ENCODE assay signal across 8 cellular contexts in the genomic region with DNA sequence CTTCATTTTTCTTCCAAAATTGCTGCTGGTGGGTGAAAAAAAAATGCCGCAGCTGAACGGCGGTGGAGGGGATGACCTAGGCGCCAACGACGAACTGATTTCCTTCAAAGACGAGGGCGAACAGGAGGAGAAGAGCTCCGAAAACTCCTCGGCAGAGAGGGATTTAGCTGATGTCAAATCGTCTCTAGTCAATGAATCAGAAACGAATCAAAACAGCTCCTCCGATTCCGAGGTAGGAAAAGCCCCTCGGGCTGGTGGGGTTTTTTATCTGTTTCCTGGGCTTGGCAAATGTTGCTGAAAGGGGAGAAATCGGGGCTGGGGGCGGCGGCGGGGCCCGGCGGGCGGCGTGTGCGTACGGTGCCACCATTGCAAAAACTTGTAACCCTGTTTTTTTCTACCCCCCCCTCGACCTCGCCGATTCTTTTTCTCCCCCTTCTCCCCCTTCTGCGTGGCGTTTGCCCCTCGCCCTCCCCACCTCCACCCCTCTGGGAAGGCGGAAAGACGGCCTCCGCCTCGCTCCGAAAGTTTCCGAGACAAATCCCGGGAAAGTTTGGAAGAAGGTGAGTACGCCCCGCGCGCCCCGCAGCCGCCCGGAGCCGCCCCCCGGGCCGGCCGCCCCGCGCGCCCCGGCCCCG. TPM values are rescaled to one million over a fixed set of nuclear protein-coding genes. Genes with fewer than 3 reads are reported as not detected.
A peak's percentile ranks its signal among the peaks of the same experiment; 100 is the strongest.
DNase-seq lines count a peak whose midpoint lies in the region; ATAC-seq, FAIRE-seq and TF ChIP-seq lines count a peak whose summit lies in the region.

No MANE protein-coding gene starts in this region.

- no peak for TF ChIP-seq RAD21 in K562 (CRISPR knock-in tag; conservative IDR thresholded peaks at IDR 0.05 in 1 of 2, IDR thresholded peaks at IDR 0.05 in 1 of 2)

- intact Hi-C loops in K562 (cut with micrococcal nuclease): loop anchor here (5.0 kb wide), 1 partner anchor 111 kb away; no protein-coding TSS in a partner anchor
- intact Hi-C loops in kidney (cut with DNase I): no loop called here

- H3K9me3 ChIP-seq in K562 (replicated peaks; ENCODE audit: control insufficient read depth, insufficient read depth, low read depth, low read length): no peaks in the 10 kb centered on the region
- H3K9me3 ChIP-seq in kidney (ENCODE audit: control insufficient read depth in 1 of 2, low read length in 2 of 2): no peaks in the 10 kb centered on the region

- H3K4me1 ChIP-seq in K562 (replicated peaks in 1 of 2; ENCODE audit: control insufficient read depth in 2 of 2, insufficient read depth in 2 of 2, low read length in 2 of 2) (peaks cover 4 to 10% of the 10 kb centered on the region in 2 experiments; a peak in 4 of 5 replicates), kidney (ENCODE audit: control insufficient read depth in 1 of 2, insufficient read depth in 1 of 2, low read depth in 1 of 2, low read length in 2 of 2) (peaks cover 6 to 13% of the 10 kb centered on the region in 2 donors)

- H4K20me1 ChIP-seq in K562 (replicated peaks; ENCODE audit: control insufficient read depth, insufficient read depth, low read length): no peaks in the 10 kb centered on the region

- peak overlapping the region; percentile 39; the same call in 1 of the 2 replicates for H2AFZ ChIP-seq in K562 (ENCODE audit: low read depth, low read length)

- ATAC-seq in K562 (no peak; the same call in 2 of the 3 replicates), HG03097 (IDR thresholded peaks at IDR 0.05; ENCODE audit: low FRiP score, unreplicated experiment) (no peak)

- H3K27ac ChIP-seq in K562 (ENCODE audit: extremely low read depth, low read depth, low read length) (peak overlapping the region; percentile 55; the same call in 1 of the 3 replicates), kidney (ENCODE audit: low read depth in 2 of 2, low read length in 2 of 2) (peak overlapping the region; percentile 85 to 94)

- no TSS peak for BruUV-seq in K562 (replicated peaks; lab: Mats Ljungman, UMichigan)

- peak overlapping the region; percentile 46 for H3K4me3 ChIP-seq in K562
- peak overlapping the region; percentile 78 to 86 for H3K4me3 ChIP-seq in kidney (ENCODE audit: low read length in 2 of 2)

- H3K36me3 ChIP-seq in K562 (ENCODE audit: control insufficient read depth, insufficient read depth, low read length) (no peaks in the 10 kb centered on the region), kidney (ENCODE audit: control insufficient read depth in 1 of 2, insufficient read depth in 2 of 2, low read length in 2 of 2) (no peaks in the 10 kb centered on the region)

- no peak for TF ChIP-seq CTCF in K562 (IDR thresholded peaks at IDR 0.05 in 2 of 3, conservative IDR thresholded peaks at IDR 0.05 in 1 of 3; ENCODE audit: insufficient read depth in 2 of 3, low read depth in 1 of 3, low read length in 3 of 3)
- no peak for TF ChIP-seq CTCF in kidney (IDR thresholded peaks at IDR 0.05; ENCODE audit: borderline replicate concordance, extremely low read depth, insufficient read depth)

- WGBS in K562 (ENCODE audit: insufficient coverage, low coverage, missing lambda C conversion rate): 0% methylated on average over 11 of the region's 54 CpGs

- FAIRE-seq in K562 (lab: Jason Lieb, UNC) (peak; percentile 64), kidney (lab: Jason Lieb, UNC) (no peak)

- CTCF ChIA-PET in K562 (lab: Yijun Ruan, JAX; ENCODE audit: low intra/inter-chr PET ratio): no interaction called here

- H3K79me2 ChIP-seq in K562 (ENCODE audit: control insufficient read depth, insufficient read depth, low read length): peaks cover 4% of the 10 kb centered on the region; the same call in 2 of the 3 replicates

- in situ Hi-C loops in K562 (cut with MboI): no loop called here

- no peaks in the 10 kb centered on the region for H3K9me1 ChIP-seq in K562 (ENCODE audit: control insufficient read depth, insufficient read depth, low read length)

- H3K9ac ChIP-seq in K562 (ENCODE audit: insufficient read depth in 1 of 2, low read depth in 2 of 2, low read length in 2 of 2): peak overlapping the region; percentile 41 to 90
- H3K9ac ChIP-seq in kidney (ENCODE audit: low read length in 2 of 2): peak overlapping the region; percentile 83 to 89

- TF ChIP-seq POLR2A in K562 (conservative IDR thresholded peaks at IDR 0.05): no peak

- H3K4me2 ChIP-seq in K562 (ENCODE audit: insufficient read depth, low read length): peak overlapping the region; percentile 71; the same call in 1 of the 2 replicates

- POLR2A ChIA-PET in K562 (lab: Yijun Ruan, JAX): interaction anchor here (0.6 to 1.0 kb wide), 2 partner anchors 57 to 116 kb away, joined by 3 to 4 read pairs; no protein-coding TSS in a partner anchor

- DNase-seq in NCI-H1436 (lab: John Stamatoyannopoulos, UW) (peak; percentile 55), NCI-H1436 treated with DMSO at 0.1 percent for 48 hours (lab: John Stamatoyannopoulos, UW) (no peak), RKO (ENCODE audit: low spot score) (peak; percentile 67), K562 (ENCODE audit: extremely low read depth in 1 of 4, low spot score in 3 of 4) (peak; percentile 11 to 29 (median 25)), kidney (peak; percentile 74), KG1 (lab: John Stamatoyannopoulos, UW) (no peak)
- DNase-seq in stimulated activated CD8-positive, alpha-beta memory T cell treated with anti-CD3 and anti-CD28 coated beads, Interleukin-12 subunit alpha, Interleukin-12 subunit beta, amount 100 ng/mL, for 1 hour (ENCODE audit: low read depth): peak; percentile 8

- H3K27me3 ChIP-seq in K562 (ENCODE audit: control insufficient read depth in 2 of 2, insufficient read depth in 2 of 2, low read length in 2 of 2): no peaks in the 10 kb centered on the region; a peak in 1 of 5 replicates

- TF ChIP-seq EP300 in K562 (IDR thresholded peaks at IDR 0.05; ENCODE audit: low read length): no peak

TF ChIP-seq in K562, 482 proteins besides CTCF, POLR2A, EP300 and RAD21:
- peak; percentile 37 for TF ChIP-seq RBBP5 (IDR thresholded peaks at IDR 0.05; ENCODE audit: borderline replicate concordance, insufficient read depth, low read length, poor library complexity, severe bottlenecking)
- TF ChIP-seq, protein P1, sequence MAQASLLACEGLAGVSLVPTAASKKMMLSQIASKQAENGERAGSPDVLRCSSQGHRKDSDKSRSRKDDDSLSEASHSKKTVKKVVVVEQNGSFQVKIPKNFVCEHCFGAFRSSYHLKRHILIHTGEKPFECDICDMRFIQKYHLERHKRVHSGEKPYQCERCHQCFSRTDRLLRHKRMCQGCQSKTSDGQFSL (CRISPR knock-in tag; IDR thresholded peaks at IDR 0.05): no peak
- TF ChIP-seq, protein P1 (tag; IDR thresholded peaks at IDR 0.05): peak in 1 of 2 experiments; percentile 10; a peak in 1 of 4 replicates
- no peak for TF ChIP-seq ID3 (CRISPR knock-in tag; IDR thresholded peaks at IDR 0.05)
- TF ChIP-seq ID3 (tag; IDR thresholded peaks at IDR 0.05): no peak
- TF ChIP-seq ILF3 (IDR thresholded peaks at IDR 0.05; ENCODE audit: borderline replicate concordance): no peak
- 0 out of 2 replicates have a peak, but pooled peaks have one; percentile 10 for TF ChIP-seq ZFX (CRISPR knock-in tag; IDR thresholded peaks at IDR 0.05)
- TF ChIP-seq ZNF75A (CRISPR knock-in tag; IDR thresholded peaks at IDR 0.05): no peak

RNA-seq across cellular contexts. Expression of gene TCF7L2, which starts 0.8 kb away (rescaled TPM):
- total RNA-seq in K562 (2011; cell fraction: chromatin; rRNA removed; ENCODE audit: low replicate concordance): 1.9 and 4.4 TPM in 2 replicates
- 2.4 and 3.0 TPM in 2 replicates for total RNA-seq in K562 (2011; cell fraction: nucleolus; rRNA removed)
- total RNA-seq in K562 (2011; cell fraction: nucleoplasm; rRNA removed): 1.9 and 2.7 TPM in 2 replicates
- 0.32 and 0.41 TPM in 2 replicates for total RNA-seq in K562 (2014; rRNA removed)
- total RNA-seq in K562 (2014; rRNA removed; fragmentation: Illumina TruSeq; extraction: Trizol): 0.48 and 0.80 TPM in 2 replicates
- total RNA-seq in K562 (2015; rRNA removed; fragmentation: Illumina TruSeq; extraction: Trizol): 0.68 and 1.2 TPM in 2 replicates
- 2.0 and 2.8 TPM in 2 replicates for total RNA-seq in K562 (2021)
- polyA plus RNA-seq in K562 (2011; rRNA removed): 0.42 and 0.53 TPM in 2 replicates
- polyA plus RNA-seq in K562 (2011; cell fraction: cytosol; rRNA removed): 0.15 and 0.35 TPM in 2 replicates
- 1.6 and 2.2 TPM in 2 replicates for polyA plus RNA-seq in K562 (2011; cell fraction: nucleus; rRNA removed)
- 1.4 and 2.2 TPM in 2 replicates for polyA plus RNA-seq in K562 (2012)
- 2.1 and 2.4 TPM in 2 replicates for polyA plus RNA-seq in K562 (2014; fragmentation: Illumina TruSeq; extraction: Trizol)
- polyA plus RNA-seq in K562 (2014; fragmentation: Nextera tagmentation; extraction: Ambion mirVana): under 1 TPM; 0.52 to 0.92 TPM
- polyA plus RNA-seq in K562 (2014; rRNA removed): 0.39 and 1.4 TPM in 2 replicates
- polyA minus RNA-seq in K562 (2011; rRNA and poly(A)+ RNA removed): 0.25 and 0.69 TPM in 2 replicates
- 0.91 and 1.5 TPM in 2 replicates for polyA minus RNA-seq in K562 (2011; cell fraction: cytosol; rRNA and poly(A)+ RNA removed)
- polyA minus RNA-seq in K562 (2011; cell fraction: nucleus; rRNA and poly(A)+ RNA removed): 1.6 and 2.4 TPM in 2 replicates
- 32.4 TPM for total RNA-seq in kidney
- 6.5 TPM for polyA plus RNA-seq in kidney (ENCODE audit: insufficient read depth, low read depth, low replicate concordance)

Comparison
In these comparisons a context has a peak if more than half of its experiments do, and no peak if none do; other contexts are left out.
1. DNase-seq: peak in NCI-H1436 (single experiment), RKO (single experiment), K562 (4 of 4), kidney (single experiment) and stimulated activated CD8-positive, alpha-beta memory T cell treated with anti-CD3 and anti-CD28 coated beads, Interleukin-12 subunit alpha, Interleukin-12 subunit beta, amount 100 ng/mL, for 1 hour (single experiment); none in NCI-H1436 treated with DMSO at 0.1 percent for 48 hours (single experiment) and KG1 (single experiment).